In genomic region chr2:193349642-193350041, GRCh38 we compare ENCODE assay signal across 29 cellular contexts.
DNase-seq lines count a peak whose midpoint lies in the region; ATAC-seq, FAIRE-seq and TF ChIP-seq lines count a peak whose summit lies in the region.
"Had no signal": no experiment of that assay in that cellular context is flagged by ENCODE, and none has a peak within 500 bp of the region (broad histone marks: within the 10 kb centered on the region; RNA-seq: fewer than 3 reads in every experiment).

No MANE protein-coding gene starts in this region.

- H3K4me2 ChIP-seq in GM12878 (ENCODE audit: control insufficient read depth, insufficient read depth): no peak overlapping the region
- H3K4me2 ChIP-seq: A549, PC-9 had no signal

- H3K79me2 ChIP-seq in GM12878 (ENCODE audit: control insufficient read depth, insufficient read depth, low read length): no peaks in the 10 kb centered on the region

- SMC1A ChIA-PET in GM12878 (lab: Charles Lee; ENCODE audit: uncharacterized antibody, unreplicated experiment): interaction anchor here (1.3 kb wide), 1 partner anchor 10 kb away, joined by 3 read pairs; no protein-coding TSS in a partner anchor

- no peaks in the 10 kb centered on the region for H3K27me3 Mint-ChIP-seq in natural killer cell treated with Interleukin-12 subunit alpha and Interleukin-12 subunit beta and Interleukin-15 and Interleukin-18, amount 100 ng/mL, for 72 hours
- H3K27me3 Mint-ChIP-seq: CD4-positive, alpha-beta memory T cell had no signal

- H3K9ac ChIP-seq in GM12878 (ENCODE audit: control insufficient read depth, insufficient read depth, low read length): no peak overlapping the region

- intact Hi-C loops in GM12878 (cut with micrococcal nuclease; ENCODE audit: unreplicated experiment): no loop called here
- intact Hi-C loops in left ventricle myocardium inferior (cut with micrococcal nuclease): no loop called here

- H3K4me1 ChIP-seq in GM12878 (ENCODE audit: control insufficient read depth, insufficient read depth, low read length) (no peaks in the 10 kb centered on the region), left ventricle myocardium inferior (no peaks in the 10 kb centered on the region)
- H3K4me1 ChIP-seq: A549, SJCRH30 had no signal

- no peaks in the 10 kb centered on the region for H4K20me1 ChIP-seq in GM12878 (ENCODE audit: control insufficient read depth, insufficient read depth)

- CTCF ChIA-PET in GM12878 (lab: Yijun Ruan, JAX): interaction anchor here (1.6 kb wide), 1 partner anchor 19 kb away, joined by 4 read pairs; no protein-coding TSS in a partner anchor

- no peak for TF ChIP-seq EP300 in GM12878 (IDR thresholded peaks at IDR 0.05; ENCODE audit: borderline replicate concordance in 1 of 2, control insufficient read depth in 1 of 2, low read depth in 2 of 2, low read length in 2 of 2)

- TF ChIP-seq POLR2A in GM12878 (IDR thresholded peaks at IDR 0.05; ENCODE audit: low read depth, low read length): no peak

- H3K27ac ChIP-seq in GM12878 (ENCODE audit: control insufficient read depth, insufficient read depth) (no peak overlapping the region), left ventricle myocardium inferior (replicated peaks) (no peak overlapping the region)
- H3K27ac ChIP-seq: A549, HL-60, PC-9, SJCRH30 had no signal

- no peaks in the 10 kb centered on the region for H3K9me3 ChIP-seq in GM12878 (replicated peaks; ENCODE audit: control insufficient read depth, insufficient read depth, low read length)
- no peaks in the 10 kb centered on the region for H3K9me3 ChIP-seq in left ventricle myocardium inferior (replicated peaks)
- H3K9me3 ChIP-seq: A549, HAP-1, SJCRH30 had no signal

- H3K36me3 Mint-ChIP-seq in natural killer cell treated with Interleukin-12 subunit alpha and Interleukin-12 subunit beta and Interleukin-15 and Interleukin-18, amount 100 ng/mL, for 72 hours: no peaks in the 10 kb centered on the region
- H3K36me3 Mint-ChIP-seq: CD4-positive, alpha-beta memory T cell had no signal

- no peaks in the 10 kb centered on the region for H3K9me3 Mint-ChIP-seq in natural killer cell treated with Interleukin-12 subunit alpha and Interleukin-12 subunit beta and Interleukin-15 and Interleukin-18, amount 100 ng/mL, for 72 hours

- no peak for TF ChIP-seq CTCF in GM12878 (IDR thresholded peaks at IDR 0.05 in 2 of 3, conservative IDR thresholded peaks at IDR 0.05 in 1 of 3; ENCODE audit: control insufficient read depth in 2 of 3, extremely low read depth in 1 of 3, insufficient read depth in 1 of 3, low read depth in 3 of 3, low read length in 3 of 3)
- no peak for TF ChIP-seq CTCF in left ventricle myocardium inferior (IDR thresholded peaks at IDR 0.05; ENCODE audit: borderline replicate concordance)

- no peak overlapping the region for H3K27ac Mint-ChIP-seq in natural killer cell treated with Interleukin-12 subunit alpha and Interleukin-12 subunit beta and Interleukin-15 and Interleukin-18, amount 100 ng/mL, for 72 hours
- H3K27ac Mint-ChIP-seq: CD4-positive, alpha-beta memory T cell had no signal

- 76% methylated on average over 1 of the region's 1 CpG for WGBS in GM12878 (ENCODE audit: insufficient coverage, insufficient replicate concordance, low lambda C conversion rate, missing lambda C conversion rate)

- no peak overlapping the region for H3K4me3 ChIP-seq in GM12878
- H3K4me3 ChIP-seq in left ventricle myocardium inferior: no peak overlapping the region
- H3K4me3 ChIP-seq: A549, HAP-1, PC-9, SJCRH30 had no signal

- POLR2A ChIA-PET in GM12878 (lab: Charles Lee): no interaction called here

- TF ChIP-seq RAD21 in GM12878 (IDR thresholded peaks at IDR 0.05; ENCODE audit: insufficient read depth, low read depth, low read length): no peak

- H3K27me3 ChIP-seq in GM12878 (replicated peaks in 1 of 2; ENCODE audit: control insufficient read depth in 2 of 2, insufficient read depth in 2 of 2, low read length in 1 of 2) (no peaks in the 10 kb centered on the region), left ventricle myocardium inferior (ENCODE audit: low read depth) (no peaks in the 10 kb centered on the region)
- H3K27me3 ChIP-seq: SJCRH30 had no signal

- DNase-seq in ELR (ENCODE audit: low read depth): peak; percentile 16
- DNase-seq in M059J (ENCODE audit: low read depth): peak; percentile 1
- no peak for DNase-seq in GM12878 (ENCODE audit: low read depth, low spot score)
- DNase-seq in stimulated activated naive CD8-positive, alpha-beta T cell treated with anti-CD3 and anti-CD28 coated beads, Interleukin-15, Interleukin-2, amounts not matched to agents 100 U/mL and 50 U/mL, for 24 hours: no peak
- DNase-seq in natural killer cell treated with Interleukin-12 subunit alpha and Interleukin-12 subunit beta and Interleukin-15 and Interleukin-18, amount 100 ng/mL, for 72 hours (ENCODE audit: low spot score): no peak
- DNase-seq in NCI-H345 treated with DMSO at 0.1 percent for 48 hours (lab: John Stamatoyannopoulos, UW; ENCODE audit: unreplicated experiment): no peak
- DNase-seq in left ventricle myocardium inferior: no peak
- DNase-seq: C1 segment of cervical spinal cord; CD4-positive, alpha-beta memory T cell; COR-L47; DMS53; GDM1; GOT3; MV-4-11; NCI-H1105; NCI-H1436 treated with DMSO at 0.1 percent for 48 hours; NCI-H187 treated with DMSO at 0.1 percent for 48 hours; NCI-H446 treated with DMSO at 0.1 percent for 48 hours; NCI-H526; NCI-H82; NK-92 treated with Interleukin-12 subunit alpha and Interleukin-12 subunit beta, amount 100 ng/mL, for 24 hours; PC-9; SJCRH30 had no signal

- in situ Hi-C loops in GM12878 (cut with MboI): no loop called here

- no TSS peak for BruUV-seq in GM12878 (replicated peaks; lab: Mats Ljungman, UMichigan)

- ATAC-seq in GM12878: no peak
- peak; percentile 36 for ATAC-seq in stimulated activated naive CD8-positive, alpha-beta T cell treated with anti-CD3 and anti-CD28 coated beads, Interleukin-15, Interleukin-2, amounts not matched to agents 100 U/mL and 50 U/mL, for 24 hours
- no peak for ATAC-seq in natural killer cell treated with Interleukin-12 subunit alpha and Interleukin-12 subunit beta and Interleukin-15 and Interleukin-18, amount 100 ng/mL, for 72 hours
- ATAC-seq: A549, Right ventricle myocardium inferior, SK-N-SH treated with all-trans-retinoic acid at 6 μM for 48 hours had no signal

- H2AFZ ChIP-seq in GM12878 (ENCODE audit: control insufficient read depth, low read depth, low read length): no peak overlapping the region
- H2AFZ ChIP-seq: PC-9 had no signal

- H3K36me3 ChIP-seq in GM12878 (ENCODE audit: control insufficient read depth in 2 of 2, insufficient read depth in 2 of 2, low read length in 1 of 2) (no peaks in the 10 kb centered on the region), left ventricle myocardium inferior (no peaks in the 10 kb centered on the region)
- H3K36me3 ChIP-seq: HAP-1, SJCRH30 had no signal

- peaks cover 0 to 8% of the 10 kb centered on the region in 2 donors for H3K4me1 Mint-ChIP-seq in natural killer cell treated with Interleukin-12 subunit alpha and Interleukin-12 subunit beta and Interleukin-15 and Interleukin-18, amount 100 ng/mL, for 72 hours (ENCODE audit: low read depth in 2 of 2)

- RAD21 ChIA-PET in GM12878 (lab: Charles Lee; ENCODE audit: unreplicated experiment): interaction anchor here (2.7 kb wide), 1 partner anchor 235 kb away, joined by 7 read pairs; no protein-coding TSS in a partner anchor

- FAIRE-seq in GM12878 (lab: Jason Lieb, UNC): peak; percentile 49
- FAIRE-seq: A549, GM12891 had no signal

- no peak overlapping the region for H3K4me3 Mint-ChIP-seq in natural killer cell treated with Interleukin-12 subunit alpha and Interleukin-12 subunit beta and Interleukin-15 and Interleukin-18, amount 100 ng/mL, for 72 hours

TF ChIP-seq in GM12878, 131 proteins besides CTCF, POLR2A, EP300 and RAD21 (continues in another document):
- no peak for TF ChIP-seq SP1 (IDR thresholded peaks at IDR 0.05; ENCODE audit: low read depth, low read length)
- TF ChIP-seq PAX5 (IDR thresholded peaks at IDR 0.05; ENCODE audit: borderline replicate concordance, low read depth, low read length): no peak
- no peak for TF ChIP-seq SUPT20H (IDR thresholded peaks at IDR 0.05; ENCODE audit: borderline replicate concordance, control insufficient read depth, low read depth, low read length)
- TF ChIP-seq PRDM15 (CRISPR knock-in tag; IDR thresholded peaks at IDR 0.05): no peak
- no peak for TF ChIP-seq IRF4 (IDR thresholded peaks at IDR 0.05; ENCODE audit: low read depth, low read length)
- no peak for TF ChIP-seq PML (IDR thresholded peaks at IDR 0.05; ENCODE audit: low read length)

Comparison
In these comparisons a context has a peak if more than half of its experiments do, and no peak if none do; other contexts are left out.
1. DNase-seq: peak in ELR (single experiment) and M059J (single experiment); none in GM12878 (single experiment), stimulated activated naive CD8-positive, alpha-beta T cell treated with anti-CD3 and anti-CD28 coated beads, Interleukin-15, Interleukin-2, amounts not matched to agents 100 U/mL and 50 U/mL, for 24 hours (single experiment), natural killer cell treated with Interleukin-12 subunit alpha and Interleukin-12 subunit beta and Interleukin-15 and Interleukin-18, amount 100 ng/mL, for 72 hours (single experiment), NCI-H345 treated with DMSO at 0.1 percent for 48 hours (single experiment) and left ventricle myocardium inferior (single experiment).